8 cellular contexts compared by ENCODE assay signal in the genomic region with DNA sequence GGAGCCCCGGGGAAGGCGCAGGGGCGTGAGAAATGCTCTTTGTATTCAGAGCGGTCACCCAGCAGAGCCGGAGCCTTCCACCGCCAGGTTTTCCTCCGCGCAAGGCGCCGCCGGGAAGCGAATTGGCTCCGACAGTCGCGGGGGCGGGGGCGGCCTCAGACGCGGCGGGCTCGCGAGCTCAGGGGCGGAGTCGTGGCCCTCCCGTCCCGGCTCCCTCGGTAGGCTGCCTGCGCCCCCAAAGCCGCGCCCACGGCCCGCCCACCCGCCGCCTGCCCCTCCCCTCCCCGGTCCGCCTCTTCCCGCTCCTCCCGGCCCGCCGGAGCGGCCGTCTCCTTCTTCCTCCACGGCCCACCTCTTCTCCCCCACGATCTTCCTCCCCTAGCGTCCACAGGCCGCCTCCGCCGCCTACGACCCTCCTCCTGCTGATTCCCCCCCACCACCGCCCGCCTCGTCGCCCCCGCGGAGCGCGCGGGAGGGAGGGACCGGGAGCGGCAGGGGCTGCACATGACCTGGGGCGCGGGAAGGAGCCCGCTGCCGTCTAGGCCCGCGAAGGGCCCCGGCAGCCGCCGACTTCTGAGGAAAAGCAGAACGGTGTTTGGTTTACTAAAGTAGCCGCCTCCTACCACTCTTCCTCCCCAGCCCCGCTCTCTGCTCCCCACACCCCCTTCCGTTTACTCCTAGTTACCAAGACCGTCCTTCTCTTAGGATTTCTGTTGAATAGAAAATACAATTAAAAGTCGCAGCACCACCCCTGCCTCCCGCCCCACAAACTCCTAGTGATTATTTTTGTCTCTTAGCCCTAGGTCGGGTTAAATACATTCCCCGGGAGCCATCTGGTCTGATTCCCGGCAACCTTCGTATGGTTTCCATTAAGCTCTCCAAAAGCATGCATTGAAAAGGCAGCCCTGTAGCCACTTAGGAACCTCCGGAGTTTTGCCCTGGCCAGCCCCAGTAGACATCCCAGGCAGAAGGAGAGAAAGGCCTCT. TPM values are rescaled to one million over a fixed set of nuclear protein-coding genes. Genes with fewer than 3 reads are reported as not detected.
DNase-seq lines count a peak whose midpoint lies in the region; ATAC-seq and TF ChIP-seq lines count a peak whose summit lies in the region.

No MANE protein-coding gene starts in this region.

- ATAC-seq in HG03378 (IDR thresholded peaks at IDR 0.05; ENCODE audit: unreplicated experiment) (peak; percentile 63), left colon (peak; percentile 88)

- H3K27ac ChIP-seq in colonic mucosa, result peak overlapping the region; percentile 87

- no peaks in the 10 kb centered on the region for H3K36me3 Mint-ChIP-seq in activated CD4-positive, alpha-beta T cell treated with anti-CD3 and anti-CD28 coated beads, Interleukin-2, amount 10 ng/mL, durations not matched to agents 24 days and 14 days (ENCODE audit: low read depth)

- no peaks in the 10 kb centered on the region for H3K36me3 ChIP-seq in colonic mucosa

- H3K27me3 ChIP-seq in colonic mucosa, result no peaks in the 10 kb centered on the region

- H3K9ac ChIP-seq in colonic mucosa (ENCODE audit: low read depth in 2 of 2, low read length in 2 of 2), result peak overlapping the region; percentile 62 to 80

- peaks cover 10% of the 10 kb centered on the region for H3K4me1 ChIP-seq in colonic mucosa

- H3K27me3 Mint-ChIP-seq in activated CD4-positive, alpha-beta T cell treated with anti-CD3 and anti-CD28 coated beads, Interleukin-2, amount 10 ng/mL, durations not matched to agents 24 days and 14 days, result peaks cover 2% of the 10 kb centered on the region

- TF ChIP-seq CTCF in AG10803 (conservative IDR thresholded peaks at IDR 0.05; ENCODE audit: low read length) (no peak), colonic mucosa (IDR thresholded peaks at IDR 0.05) (no peak)

- H3K9me3 ChIP-seq in colonic mucosa, result no peaks in the 10 kb centered on the region

- peak overlapping the region; percentile 76 for H3K27ac Mint-ChIP-seq in activated CD4-positive, alpha-beta T cell treated with anti-CD3 and anti-CD28 coated beads, Interleukin-2, amount 10 ng/mL, durations not matched to agents 24 days and 14 days

- H3K4me3 Mint-ChIP-seq in activated CD4-positive, alpha-beta T cell treated with anti-CD3 and anti-CD28 coated beads, Interleukin-2, amount 10 ng/mL, durations not matched to agents 24 days and 14 days, result peak overlapping the region; percentile 77

- peak overlapping the region; percentile 62 for H3K4me3 ChIP-seq in AG10803 (ENCODE audit: low read length)
- peak overlapping the region; percentile 48 for H3K4me3 ChIP-seq in colonic mucosa

- TF ChIP-seq POLR2A in GM19099 (IDR thresholded peaks at IDR 0.05; ENCODE audit: extremely low read depth, insufficient read length, low read depth), result peak; percentile 55

- intact Hi-C loops in activated CD4-positive, alpha-beta T cell treated with anti-CD3 and anti-CD28 coated beads, Interleukin-2, amount 10 ng/mL, durations not matched to agents 24 days and 14 days (cut with micrococcal nuclease), result loop anchor here (1.0 to 5.0 kb wide), 6 partner anchors 22 to 551 kb away; a partner anchor contains a TSS
- intact Hi-C loops in colonic mucosa (cut with DNase I), result loop anchor here (5.0 to 10.0 kb wide), 2 partner anchors 108 to 204 kb away; a partner anchor contains a TSS
- intact Hi-C loops in left colon (cut with DNase I, micrococcal nuclease), result no loop called here

- no peaks in the 10 kb centered on the region for H3K9me3 Mint-ChIP-seq in activated CD4-positive, alpha-beta T cell treated with anti-CD3 and anti-CD28 coated beads, Interleukin-2, amount 10 ng/mL, durations not matched to agents 24 days and 14 days

- DNase-seq in AG10803 (ENCODE audit: low read depth), result peak; percentile 96
- DNase-seq in NCI-H460 (ENCODE audit: extremely low read depth, low read depth), result peak; percentile 76
- peak; percentile 96 for DNase-seq in activated CD4-positive, alpha-beta T cell treated with anti-CD3 and anti-CD28 coated beads, Interleukin-2, amount 10 ng/mL, durations not matched to agents 24 days and 14 days
- DNase-seq in colonic mucosa, result peak; percentile 91
- DNase-seq in left colon, result peak; percentile 94 to 96
- DNase-seq in stimulated activated CD4-positive, alpha-beta T cell treated with anti-CD3 and anti-CD28 coated beads, Interleukin-1b, Interleukin-23, amount 100 ng/mL, for 24 hours (ENCODE audit: low read depth in 4 of 4, low spot score in 1 of 4), result peak; percentile 45 to 85 (median 66)

- H3K4me1 Mint-ChIP-seq in activated CD4-positive, alpha-beta T cell treated with anti-CD3 and anti-CD28 coated beads, Interleukin-2, amount 10 ng/mL, durations not matched to agents 24 days and 14 days, result peaks cover 18% of the 10 kb centered on the region

RNA-seq across cellular contexts. Expression of a gene that starts 53.2 kb away (rescaled TPM):
- not detected in 2 replicates for total RNA-seq in NCI-H460 (2014; rRNA removed; shearing (Covaris generic))
- not detected in 2 replicates for polyA plus RNA-seq in NCI-H460 (2014; cell fraction: nucleus; rRNA removed)
- total RNA-seq in activated CD4-positive, alpha-beta T cell treated with anti-CD3 and anti-CD28 coated beads, Interleukin-2, amount 10 ng/mL, durations not matched to agents 24 days and 14 days, result not detected in 2 replicates
- total RNA-seq in colonic mucosa (not detected), left colon (not detected)

Comparison
In these comparisons a context has a peak if more than half of its experiments do, and no peak if none do; other contexts are left out.
1. Peak in every context shown above with its lines: DNase-seq, ATAC-seq, H3K4me3 ChIP-seq and H3K27ac ChIP-seq.
2. intact Hi-C loops: an anchor here in activated CD4-positive, alpha-beta T cell treated with anti-CD3 and anti-CD28 coated beads, Interleukin-2, amount 10 ng/mL, durations not matched to agents 24 days and 14 days (1.0 to 5.0 kb wide) and colonic mucosa (5.0 to 10.0 kb wide); none called in left colon.